16 cellular contexts compared by ENCODE assay signal in genomic region chr15:77621847-77622211, GRCh38. TPM values are rescaled to one million over a fixed set of nuclear protein-coding genes. Genes with fewer than 3 reads are reported as not detected.
A peak's percentile ranks its signal among the peaks of the same experiment; 100 is the strongest.
DNase-seq lines count a peak whose midpoint lies in the region; ATAC-seq and TF ChIP-seq lines count a peak whose summit lies in the region.
"Had no signal": no experiment of that assay in that cellular context is flagged by ENCODE, and none has a peak within 500 bp of the region (broad histone marks: within the 10 kb centered on the region; RNA-seq: fewer than 3 reads in every experiment).

No MANE protein-coding gene starts in this region.

- H3K36me3 ChIP-seq in GM23338 (ENCODE audit: insufficient read depth) (no peaks in the 10 kb centered on the region), NT2/D1 (ENCODE audit: insufficient read depth, insufficient read length, low read length) (no peaks in the 10 kb centered on the region), hepatocyte (replicated peaks; ENCODE audit: insufficient read depth, low read depth) (no peaks in the 10 kb centered on the region)

- H3K9me2 ChIP-seq in GM23338 (ENCODE audit: insufficient read depth): no peaks in the 10 kb centered on the region
- no peaks in the 10 kb centered on the region for H3K9me2 ChIP-seq in hepatocyte (replicated peaks; ENCODE audit: insufficient read depth)

- H4K20me1 ChIP-seq in GM23338 (replicated peaks; ENCODE audit: insufficient read depth): no peaks in the 10 kb centered on the region
- H4K20me1 ChIP-seq in hepatocyte (ENCODE audit: insufficient read depth, poor library complexity, severe bottlenecking): no peaks in the 10 kb centered on the region

- peaks cover 11% of the 10 kb centered on the region for H3K36me3 Mint-ChIP-seq in GM23338 (ENCODE audit: low read depth)
- H3K36me3 Mint-ChIP-seq in progenitor cell of endocrine pancreas (ENCODE audit: insufficient read depth): no peaks in the 10 kb centered on the region
- no peaks in the 10 kb centered on the region for H3K36me3 Mint-ChIP-seq in activated CD4-positive, alpha-beta memory T cell treated with anti-CD3 and anti-CD28 coated beads, Interleukin-2, amount 10 ng/mL, durations not matched to agents 7 days and 5 days (ENCODE audit: low read depth)
- H3K36me3 Mint-ChIP-seq: CD4-positive, alpha-beta memory T cell had no signal

- H3K9me3 Mint-ChIP-seq in GM23338 (no peaks in the 10 kb centered on the region; the same call in 2 of the 3 replicates), progenitor cell of endocrine pancreas (ENCODE audit: low read depth) (no peaks in the 10 kb centered on the region)
- H3K9me3 Mint-ChIP-seq in activated CD4-positive, alpha-beta memory T cell treated with anti-CD3 and anti-CD28 coated beads, Interleukin-2, amount 10 ng/mL, durations not matched to agents 7 days and 5 days: no peaks in the 10 kb centered on the region
- H3K9me3 Mint-ChIP-seq: CD4-positive, alpha-beta memory T cell; HFFc6 had no signal

- peaks cover 11% of the 10 kb centered on the region for H3K27me3 Mint-ChIP-seq in GM23338 (ENCODE audit: insufficient read depth, low read depth, poor library complexity)
- H3K27me3 Mint-ChIP-seq in progenitor cell of endocrine pancreas: no peaks in the 10 kb centered on the region
- no peaks in the 10 kb centered on the region for H3K27me3 Mint-ChIP-seq in activated CD4-positive, alpha-beta memory T cell treated with anti-CD3 and anti-CD28 coated beads, Interleukin-2, amount 10 ng/mL, durations not matched to agents 7 days and 5 days

- H3K9me3 ChIP-seq in NT2/D1 (ENCODE audit: insufficient read depth, low read length): no peaks in the 10 kb centered on the region
- H3K9me3 ChIP-seq in hepatocyte (ENCODE audit: low read depth): no peaks in the 10 kb centered on the region

- H3K4me2 ChIP-seq in GM23338 (peak overlapping the region; percentile 75), hepatocyte (peak overlapping the region; percentile 46)

- DNase-seq in GM23338 (ENCODE audit: low spot score) (no peak), NT2/D1 (ENCODE audit: low read depth, low spot score) (no peak), hepatocyte (ENCODE audit: low spot score) (no peak), progenitor cell of endocrine pancreas (ENCODE audit: low spot score, unreplicated experiment) (no peak), NCI-H2107 treated with DMSO at 0.1 percent for 48 hours (lab: John Stamatoyannopoulos, UW; ENCODE audit: unreplicated experiment) (no peak), amniotic stem cell (lab: John Stamatoyannopoulos, UW) (no peak)
- no peak for DNase-seq in activated CD4-positive, alpha-beta memory T cell treated with anti-CD3 and anti-CD28 coated beads, Interleukin-2, amount 10 ng/mL, durations not matched to agents 7 days and 5 days
- DNase-seq: ACHN; CD4-positive, alpha-beta memory T cell; GF-D8; GOT3; HFFc6; Kasumi-1; NCI-H1930; NCI-H510A treated with DMSO at 0.1 percent for 48 hours had no signal

- H3K4me3 Mint-ChIP-seq in GM23338 (peak overlapping the region; percentile 47; the same call in 1 of the 3 replicates), progenitor cell of endocrine pancreas (ENCODE audit: low read depth) (peak overlapping the region; percentile 53)
- no peak overlapping the region for H3K4me3 Mint-ChIP-seq in activated CD4-positive, alpha-beta memory T cell treated with anti-CD3 and anti-CD28 coated beads, Interleukin-2, amount 10 ng/mL, durations not matched to agents 7 days and 5 days
- H3K4me3 Mint-ChIP-seq: CD4-positive, alpha-beta memory T cell; HFFc6 had no signal

- H3K27ac ChIP-seq in GM23338 (ENCODE audit: low read depth) (0 out of 2 replicates have a peak overlapping the region, but pooled peaks have one; percentile 66), hepatocyte (no peak overlapping the region)
- H3K27ac ChIP-seq: HL-60 had no signal

- CTCF ChIA-PET in activated CD4-positive, alpha-beta memory T cell treated with anti-CD3 and anti-CD28 coated beads, Interleukin-2, amount 10 ng/mL, durations not matched to agents 7 days and 5 days (lab: Charles Lee): no interaction called here

- peaks cover 53% of the 10 kb centered on the region for H3K4me1 ChIP-seq in GM23338 (ENCODE audit: insufficient read depth)
- peaks cover 47% of the 10 kb centered on the region for H3K4me1 ChIP-seq in NT2/D1 (ENCODE audit: insufficient read depth, insufficient read length)
- peaks cover 37% of the 10 kb centered on the region for H3K4me1 ChIP-seq in hepatocyte (ENCODE audit: insufficient read depth)

- H3F3A ChIP-seq in GM23338 (replicated peaks; ENCODE audit: low read depth): peaks cover 5% of the 10 kb centered on the region; the same call in 1 of the 2 replicates

- H3K79me2 ChIP-seq in GM23338 (replicated peaks; ENCODE audit: insufficient read depth) (peaks cover 68% of the 10 kb centered on the region), hepatocyte (no peaks in the 10 kb centered on the region)

- no peaks in the 10 kb centered on the region for H3K27me3 ChIP-seq in GM23338 (ENCODE audit: insufficient read depth)
- no peaks in the 10 kb centered on the region for H3K27me3 ChIP-seq in NT2/D1 (ENCODE audit: insufficient read depth, insufficient read length)
- no peaks in the 10 kb centered on the region for H3K27me3 ChIP-seq in hepatocyte

- POLR2A ChIA-PET in activated CD4-positive, alpha-beta memory T cell treated with anti-CD3 and anti-CD28 coated beads, Interleukin-2, amount 10 ng/mL, durations not matched to agents 7 days and 5 days (lab: Charles Lee): no interaction called here

- no peak overlapping the region for H2AFZ ChIP-seq in GM23338
- no peak overlapping the region for H2AFZ ChIP-seq in hepatocyte

- H3K4me1 Mint-ChIP-seq in GM23338 (peaks cover 69% of the 10 kb centered on the region), progenitor cell of endocrine pancreas (ENCODE audit: low read depth) (peaks cover 43% of the 10 kb centered on the region)
- H3K4me1 Mint-ChIP-seq in activated CD4-positive, alpha-beta memory T cell treated with anti-CD3 and anti-CD28 coated beads, Interleukin-2, amount 10 ng/mL, durations not matched to agents 7 days and 5 days: no peaks in the 10 kb centered on the region
- H3K4me1 Mint-ChIP-seq: CD4-positive, alpha-beta memory T cell had no signal

- H3K4me3 ChIP-seq in GM23338 (no peak overlapping the region), NT2/D1 (ENCODE audit: insufficient read length, low read depth) (no peak overlapping the region), hepatocyte (no peak overlapping the region)

- no peak for ATAC-seq in GM23338

- TF ChIP-seq CTCF in GM23338 (conservative IDR thresholded peaks at IDR 0.05; ENCODE audit: low read depth in 2 of 2): no peak
- TF ChIP-seq CTCF in hepatocyte (IDR thresholded peaks at IDR 0.05; ENCODE audit: poor library complexity): no peak
- TF ChIP-seq CTCF in progenitor cell of endocrine pancreas (IDR thresholded peaks at IDR 0.05; ENCODE audit: unreplicated experiment): no peak

- WGBS in hepatocyte (ENCODE audit: low lambda C conversion rate, missing lambda C conversion rate): 79% methylated on average over 16 of the region's 16 CpGs

- H3K27ac Mint-ChIP-seq in GM23338 (peak overlapping the region; percentile 95), progenitor cell of endocrine pancreas (peak overlapping the region; percentile 82)
- H3K27ac Mint-ChIP-seq in activated CD4-positive, alpha-beta memory T cell treated with anti-CD3 and anti-CD28 coated beads, Interleukin-2, amount 10 ng/mL, durations not matched to agents 7 days and 5 days: no peak overlapping the region
- H3K27ac Mint-ChIP-seq: CD4-positive, alpha-beta memory T cell; HFFc6 had no signal

- peak overlapping the region; percentile 71 for H3K9ac ChIP-seq in NT2/D1 (ENCODE audit: insufficient read length, low read depth)

TF ChIP-seq in GM23338, 12 proteins besides CTCF, POLR2A, EP300 and RAD21 (continues in another document):
- TF ChIP-seq ETS1 (IDR thresholded peaks at IDR 0.05): no peak
- no peak for TF ChIP-seq JUNB (IDR thresholded peaks at IDR 0.05; ENCODE audit: unreplicated experiment)
- TF ChIP-seq NANOG (IDR thresholded peaks at IDR 0.05; ENCODE audit: borderline replicate concordance): no peak

RNA-seq across cellular contexts. Expression of gene LINGO1, which starts 10.9 kb away (rescaled TPM):
- total RNA-seq in GM23338 (2014; rRNA removed; shearing (Covaris generic)): 52.0 and 63.1 TPM in 2 replicates
- 16.0 and 16.9 TPM in 2 replicates for polyA plus RNA-seq in GM23338 (2016; fragmentation: Nextera tagmentation; extraction: Ambion mirVana)
- 3.3 and 4.3 TPM in 2 replicates for total RNA-seq in hepatocyte
- polyA plus RNA-seq in hepatocyte: 5.1 and 8.1 TPM in 2 replicates
- total RNA-seq in progenitor cell of endocrine pancreas: 35.1 and 41.3 TPM in 2 replicates
- not detected for total RNA-seq in activated CD4-positive, alpha-beta memory T cell treated with anti-CD3 and anti-CD28 coated beads, Interleukin-2, amount 10 ng/mL, durations not matched to agents 7 days and 5 days
- total RNA-seq: CD4-positive, alpha-beta memory T cell had no signal
- polyA plus RNA-seq: CD4-positive, alpha-beta memory T cell had no signal
